Comparison of ENCODE assay signal across 25 cellular contexts in the genomic region with DNA sequence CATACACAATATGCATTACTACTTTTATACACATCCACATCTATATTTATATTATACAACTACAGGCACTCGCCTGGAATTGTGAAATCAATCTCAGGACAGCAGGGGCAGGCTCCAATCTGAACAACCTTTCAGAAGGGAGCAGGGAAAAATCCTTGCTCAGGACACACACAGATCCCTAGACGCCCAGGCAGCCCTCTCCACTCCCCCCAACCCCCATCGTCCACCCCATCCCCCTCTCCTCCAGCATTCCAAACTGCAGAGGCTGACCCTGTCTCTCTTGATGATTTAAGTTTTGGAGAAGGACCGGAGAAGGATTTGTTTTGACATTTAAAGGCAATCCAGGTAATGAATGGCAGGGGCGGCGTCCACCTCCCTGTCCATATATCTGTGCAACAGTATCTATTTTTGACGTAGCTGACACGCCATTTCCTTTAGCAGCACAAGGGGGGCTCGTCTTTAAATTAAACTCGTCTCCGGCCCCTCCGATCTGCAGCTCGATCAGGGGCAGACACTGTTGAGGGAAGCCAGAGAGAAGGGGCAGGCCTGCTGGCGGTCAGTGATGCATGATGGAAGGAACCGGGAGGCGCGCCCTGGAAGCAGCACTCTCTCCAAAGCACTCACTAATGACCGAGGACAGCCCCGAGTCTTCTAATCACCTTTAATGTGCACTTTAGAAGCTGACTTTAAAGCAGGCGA.
DNase-seq lines count a peak whose midpoint lies in the region; ATAC-seq and TF ChIP-seq lines count a peak whose summit lies in the region.
"Had no signal": no experiment of that assay in that cellular context is flagged by ENCODE, and none has a peak within 500 bp of the region (broad histone marks: within the 10 kb centered on the region; RNA-seq: fewer than 3 reads in every experiment).

No MANE protein-coding gene starts in this region.

- no peaks in the 10 kb centered on the region for H3K9me3 ChIP-seq in HUES48 (ENCODE audit: control insufficient read depth, insufficient read depth, low read length)
- no peaks in the 10 kb centered on the region for H3K9me3 ChIP-seq in ectodermal cell (ENCODE audit: control insufficient read depth, low read length)
- H3K9me3 ChIP-seq: ovary, right atrium auricular region, upper lobe of left lung had no signal

- H3K36me3 ChIP-seq in HUES48 (ENCODE audit: control insufficient read depth, insufficient read depth, low read length) (no peaks in the 10 kb centered on the region), ectodermal cell (ENCODE audit: control insufficient read depth, insufficient read depth, low read length) (no peaks in the 10 kb centered on the region)
- H3K36me3 ChIP-seq: brain microvascular endothelial cell, ovary, right atrium auricular region, upper lobe of left lung had no signal

- no peak overlapping the region for H3K27ac ChIP-seq in HUES48 (ENCODE audit: low read depth, low read length)
- no peak overlapping the region for H3K27ac ChIP-seq in ectodermal cell (ENCODE audit: insufficient read depth, low read depth, low read length, poor library complexity, severe bottlenecking)
- H3K27ac ChIP-seq: brain microvascular endothelial cell, HL-60, ovary, right atrium auricular region, upper lobe of left lung had no signal

- H3K27me3 Mint-ChIP-seq in type B pancreatic cell = peaks cover 87% of the 10 kb centered on the region

- H3K4me1 Mint-ChIP-seq in type B pancreatic cell (ENCODE audit: unreplicated experiment) = no peaks in the 10 kb centered on the region
- H3K4me1 Mint-ChIP-seq: activated naive CD4-positive, alpha-beta T cell treated with anti-CD3 and anti-CD28 coated beads, Interleukin-2, amount 10 ng/mL, durations not matched to agents 7 days and 5 days had no signal

- H3K9me3 Mint-ChIP-seq in type B pancreatic cell = no peaks in the 10 kb centered on the region
- H3K9me3 Mint-ChIP-seq: activated naive CD4-positive, alpha-beta T cell treated with anti-CD3 and anti-CD28 coated beads, Interleukin-2, amount 10 ng/mL, durations not matched to agents 7 days and 5 days; activated T-helper 1 cell treated with anti-CD3 and anti-CD28 coated beads, Interleukin-12 subunit alpha, Interleukin-12 subunit beta, Interleukin-2, Interleukin-4 antibody, amounts not matched to agents 30 ng/mL and 10 ng/mL and 1 ng/mL, durations not matched to agents 14 hours and 24 hours and 36 hours; natural killer cell treated with Interleukin-12 subunit alpha and Interleukin-12 subunit beta and Interleukin-15 and Interleukin-18, amount 100 ng/mL, for 72 hours had no signal

- H3K4me3 ChIP-seq in HUES48 (ENCODE audit: low read depth, low read length) (peak overlapping the region; percentile 54), ectodermal cell (ENCODE audit: insufficient read depth, low read depth, low read length) (peak overlapping the region; percentile 26)
- H3K4me3 ChIP-seq: GM12878, ovary, right atrium auricular region, upper lobe of left lung had no signal

- no peak overlapping the region for H3K27ac Mint-ChIP-seq in type B pancreatic cell
- H3K27ac Mint-ChIP-seq: activated naive CD4-positive, alpha-beta T cell treated with anti-CD3 and anti-CD28 coated beads, Interleukin-2, amount 10 ng/mL, durations not matched to agents 7 days and 5 days; activated T-helper 1 cell treated with anti-CD3 and anti-CD28 coated beads, Interleukin-12 subunit alpha, Interleukin-12 subunit beta, Interleukin-2, Interleukin-4 antibody, amounts not matched to agents 30 ng/mL and 10 ng/mL and 1 ng/mL, durations not matched to agents 14 hours and 24 hours and 36 hours; natural killer cell treated with Interleukin-12 subunit alpha and Interleukin-12 subunit beta and Interleukin-15 and Interleukin-18, amount 100 ng/mL, for 72 hours had no signal

- no peak for TF ChIP-seq CTCF in type B pancreatic cell (conservative IDR thresholded peaks at IDR 0.05)

- DNase-seq in iPS-NIHi11 (ENCODE audit: low spot score) = peak; percentile 46
- no peak for DNase-seq in type B pancreatic cell (ENCODE audit: extremely low spot score, unreplicated experiment)
- no peak for DNase-seq in activated T-cell treated with anti-CD3 and anti-CD28 coated beads, Interleukin-2, amount 50 U/mL, for 48 hours
- DNase-seq in kidney tubule cell (ENCODE audit: low spot score) = no peak
- DNase-seq: activated CD4-positive, alpha-beta T cell treated with anti-CD3 and anti-CD28 coated beads, Interleukin-2, amount 50 U/mL, for 48 hours; activated naive CD4-positive, alpha-beta T cell treated with anti-CD3 and anti-CD28 coated beads, Interleukin-2, amount 10 ng/mL, durations not matched to agents 7 days and 5 days; amniotic stem cell; brain microvascular endothelial cell; Calu3; effector CD8-positive, alpha-beta T cell; MV-4-11; NCI-H2171; NCI-H510A; ovary; stimulated activated CD4-positive, alpha-beta T cell treated with anti-CD3 and anti-CD28 coated beads, Interleukin-2, amount 100 ng/mL, for 48 hours; substantia nigra; upper lobe of left lung had no signal

- WGBS in ectodermal cell, 2 experiments = 10 to 12% methylated on average over 18 to 20 of the region's 20 CpGs

- no peaks in the 10 kb centered on the region for H3K36me3 Mint-ChIP-seq in type B pancreatic cell
- H3K36me3 Mint-ChIP-seq: activated naive CD4-positive, alpha-beta T cell treated with anti-CD3 and anti-CD28 coated beads, Interleukin-2, amount 10 ng/mL, durations not matched to agents 7 days and 5 days; natural killer cell treated with Interleukin-12 subunit alpha and Interleukin-12 subunit beta and Interleukin-15 and Interleukin-18, amount 100 ng/mL, for 72 hours had no signal

- no peak for ATAC-seq in GM18517 (IDR thresholded peaks at IDR 0.05; ENCODE audit: unreplicated experiment)
- ATAC-seq: GM12878; natural killer cell treated with Interleukin-12 subunit alpha and Interleukin-12 subunit beta and Interleukin-15 and Interleukin-18, amount 100 ng/mL, for 72 hours had no signal

- peaks cover 8% of the 10 kb centered on the region for H3K4me1 ChIP-seq in HUES48 (ENCODE audit: control insufficient read depth, insufficient read depth, low read length)
- peaks cover 10% of the 10 kb centered on the region for H3K4me1 ChIP-seq in ectodermal cell (ENCODE audit: control insufficient read depth, insufficient read depth, low read length)
- H3K4me1 ChIP-seq: right atrium auricular region, upper lobe of left lung had no signal

- peak overlapping the region; percentile 51 for H3K4me3 Mint-ChIP-seq in type B pancreatic cell
- H3K4me3 Mint-ChIP-seq: activated naive CD4-positive, alpha-beta T cell treated with anti-CD3 and anti-CD28 coated beads, Interleukin-2, amount 10 ng/mL, durations not matched to agents 7 days and 5 days; activated T-helper 1 cell treated with anti-CD3 and anti-CD28 coated beads, Interleukin-12 subunit alpha, Interleukin-12 subunit beta, Interleukin-2, Interleukin-4 antibody, amounts not matched to agents 30 ng/mL and 10 ng/mL and 1 ng/mL, durations not matched to agents 14 hours and 24 hours and 36 hours; natural killer cell treated with Interleukin-12 subunit alpha and Interleukin-12 subunit beta and Interleukin-15 and Interleukin-18, amount 100 ng/mL, for 72 hours had no signal

- no peak overlapping the region for H3K9ac ChIP-seq in HUES48 (ENCODE audit: low read depth, low read length)

- H3K27me3 ChIP-seq in HUES48 (ENCODE audit: control insufficient read depth, insufficient read depth, low read length) = peaks cover 73% of the 10 kb centered on the region
- H3K27me3 ChIP-seq in ectodermal cell (ENCODE audit: control insufficient read depth, insufficient read depth, low read length, poor library complexity, severe bottlenecking) = peaks cover 59% of the 10 kb centered on the region
- H3K27me3 ChIP-seq: brain microvascular endothelial cell, ovary, right atrium auricular region had no signal
